In genomic region chr5:43603535-43604363, GRCh38 we compare ENCODE assay signal across 8 cellular contexts. TPM values are rescaled to one million over a fixed set of nuclear protein-coding genes. Genes with fewer than 3 reads are reported as not detected.
A peak's percentile ranks its signal among the peaks of the same experiment; 100 is the strongest.
DNase-seq lines count a peak whose midpoint lies in the region; ATAC-seq and TF ChIP-seq lines count a peak whose summit lies in the region.

No MANE protein-coding gene starts in this region.

- H3K36me3 Mint-ChIP-seq in CD14-positive monocyte: peaks cover 10 to 27% of the 10 kb centered on the region in 2 donors

- ATAC-seq in GM19395 (IDR thresholded peaks at IDR 0.05; ENCODE audit: unreplicated experiment): peak; percentile 45
- peak; percentile 33 for ATAC-seq in HG03558 (IDR thresholded peaks at IDR 0.05; ENCODE audit: extremely low read depth, unreplicated experiment)

- no peaks in the 10 kb centered on the region for H3K9me3 ChIP-seq in mucosa of stomach (ENCODE audit: control insufficient read depth, low read length)

- no peaks in the 10 kb centered on the region for H3K36me3 ChIP-seq in mucosa of stomach (ENCODE audit: control insufficient read depth, insufficient read depth, low read length)

- peak; percentile 85 for DNase-seq in CD14-positive monocyte (ENCODE audit: low spot score)
- peak; percentile 95 for DNase-seq in NOMO-1 treated with dmso at 0.1 percent for 144 hours (lab: John Stamatoyannopoulos, UW; ENCODE audit: unreplicated experiment)
- DNase-seq in activated T-cell treated with anti-CD3 and anti-CD28 coated beads for 1 hour (ENCODE audit: low read depth): peak; percentile 48
- no peak for DNase-seq in epithelial cell of proximal tubule (ENCODE audit: low read depth)
- peak; percentile 31 for DNase-seq in stimulated activated CD8-positive, alpha-beta memory T cell treated with anti-CD3 and anti-CD28 coated beads, Interleukin-7, amount 100 ng/mL, for 24 hours (ENCODE audit: low read depth)

- no peak for TF ChIP-seq CTCF in CD14-positive monocyte (IDR thresholded peaks at IDR 0.05)
- no peak for TF ChIP-seq CTCF in epithelial cell of proximal tubule (conservative IDR thresholded peaks at IDR 0.05; ENCODE audit: low read depth, low read length)

- peak overlapping the region; percentile 98 for H3K9ac ChIP-seq in mucosa of stomach (ENCODE audit: low read length)

- peak overlapping the region; percentile 99 for H3K4me3 Mint-ChIP-seq in CD14-positive monocyte

- peaks cover 0 to 2% (median 2%) of the 10 kb centered on the region in 7 donors for H3K9me3 Mint-ChIP-seq in CD14-positive monocyte

- intact Hi-C loops in CD14-positive monocyte (cut with micrococcal nuclease): loop anchor here in 1 of 2 donors (5.0 kb wide), 1 partner anchor 46 kb away; the partner anchor contains the start of gene PAIP1

- H3K4me1 ChIP-seq in mucosa of stomach (ENCODE audit: control insufficient read depth, insufficient read depth, low read length): peaks cover 7% of the 10 kb centered on the region

- peak overlapping the region; percentile 89 to 95 (median 93) for H3K27ac Mint-ChIP-seq in CD14-positive monocyte

- no peaks in the 10 kb centered on the region for H3K27me3 ChIP-seq in mucosa of stomach (ENCODE audit: control insufficient read depth, insufficient read depth, low read length)

- H3K4me1 Mint-ChIP-seq in CD14-positive monocyte: peaks cover 29% of the 10 kb centered on the region

- peak overlapping the region; percentile 93 for H3K4me3 ChIP-seq in epithelial cell of proximal tubule (ENCODE audit: low read depth, low read length)
- peak overlapping the region; percentile 86 for H3K4me3 ChIP-seq in mucosa of stomach (ENCODE audit: low read length)

- H3K27me3 Mint-ChIP-seq in CD14-positive monocyte (ENCODE audit: low read depth in 3 of 3): peaks cover 0 to 3% (median 3%) of the 10 kb centered on the region in 3 donors

RNA-seq across cellular contexts. Expression of gene NNT, which starts 0.8 kb away (rescaled TPM):
- 10 to 100 TPM; 41.2 to 47.2 TPM for polyA plus RNA-seq in CD14-positive monocyte
- 32.7 and 36.5 TPM in 2 replicates for total RNA-seq in epithelial cell of proximal tubule

RNA-seq across cellular contexts. Expression of gene PAIP1, which starts 46.9 kb away (rescaled TPM):
- polyA plus RNA-seq in CD14-positive monocyte: 10 to 100 TPM; 41.0 to 49.2 TPM
- total RNA-seq in epithelial cell of proximal tubule: 98.4 and 99.4 TPM in 2 replicates
